ENCODE assay signal across 9 cellular contexts in genomic region chr1:83583351-83584014, GRCh38.
DNase-seq lines count a peak whose midpoint lies in the region; ATAC-seq, FAIRE-seq and TF ChIP-seq lines count a peak whose summit lies in the region.
"Had no signal": no experiment of that assay in that cellular context is flagged by ENCODE, and none has a peak within 500 bp of the region (broad histone marks: within the 10 kb centered on the region; RNA-seq: fewer than 3 reads in every experiment).

No MANE protein-coding gene starts in this region.

- TF ChIP-seq CTCF in OCI-LY1 (IDR thresholded peaks at IDR 0.05; ENCODE audit: low read length) (peak; percentile 23; the same call in 1 of the 2 replicates), H1 (IDR thresholded peaks at IDR 0.05; ENCODE audit: control extremely low read depth in 1 of 3, insufficient read depth in 1 of 3, low read depth in 1 of 3, low read length in 3 of 3) (peak; percentile 28 to 36 (median 32))

- H4K8ac ChIP-seq in H1 (ENCODE audit: extremely low read depth, insufficient read depth, low read length), result no peak overlapping the region

- H3K4me1 ChIP-seq in OCI-LY1 (ENCODE audit: insufficient read depth, low read length, severe bottlenecking) (no peaks in the 10 kb centered on the region), H1 (replicated peaks in 1 of 4; ENCODE audit: control insufficient read depth in 3 of 4, insufficient read depth in 4 of 4, low read length in 3 of 4) (no peaks in the 10 kb centered on the region; a peak in 1 of 7 replicates)

- TF ChIP-seq POLR2A in H1 (IDR thresholded peaks at IDR 0.05; ENCODE audit: control extremely low read depth in 1 of 2, low read depth in 2 of 2, low read length in 2 of 2), result no peak
- TF ChIP-seq POLR2A in GM12892 (IDR thresholded peaks at IDR 0.05; ENCODE audit: low read depth, low read length), result no peak

- H3K27me3 ChIP-seq in OCI-LY1 (ENCODE audit: insufficient read depth, low read length) (no peaks in the 10 kb centered on the region), H1 (replicated peaks in 1 of 4; ENCODE audit: control insufficient read depth in 3 of 4, extremely low read depth in 1 of 4, insufficient read depth in 3 of 4, low read length in 3 of 4) (no peaks in the 10 kb centered on the region)

- no peak overlapping the region for H3K23ac ChIP-seq in H1 (ENCODE audit: insufficient read length)

- peaks cover 2 to 6% of the 10 kb centered on the region in 2 donors for H3K9me3 Mint-ChIP-seq in stimulated activated naive CD8-positive, alpha-beta T cell treated with anti-CD3 and anti-CD28 coated beads, Interleukin-15, amount 100 ng/mL, for 72 hours

- H2BK20ac ChIP-seq in H1 (ENCODE audit: low read length), result no peak overlapping the region

- H2AFZ ChIP-seq in OCI-LY1 (ENCODE audit: low read length) (no peak overlapping the region), H1 (ENCODE audit: low read length) (no peak overlapping the region)

- H3K18ac ChIP-seq in H1 (ENCODE audit: extremely low read depth, low read length), result no peak overlapping the region

- H2BK12ac ChIP-seq in H1 (ENCODE audit: low read depth, low read length), result no peak overlapping the region

- H3K23me2 ChIP-seq in H1 (ENCODE audit: low read depth, low read length), result no peaks in the 10 kb centered on the region

- no peak overlapping the region for H3K4ac ChIP-seq in H1 (replicated peaks; ENCODE audit: insufficient read length, low read depth, low read length)

- CTCF ChIA-PET in H1 (lab: Charles Lee; ENCODE audit: partially characterized antibody), result interaction anchor here (0.6 to 1.2 kb wide), 2 partner anchors 9 to 296 kb away, joined by 3 read pairs; no protein-coding TSS in a partner anchor

- H3K36me3 ChIP-seq in OCI-LY1 (ENCODE audit: insufficient read depth, low read length), result no peaks in the 10 kb centered on the region
- H3K36me3 ChIP-seq in H1 (ENCODE audit: control insufficient read depth in 2 of 4, insufficient read depth in 4 of 4, low read length in 3 of 4), result no peaks in the 10 kb centered on the region

- no peaks in the 10 kb centered on the region for H3K27me3 Mint-ChIP-seq in stimulated activated naive CD8-positive, alpha-beta T cell treated with anti-CD3 and anti-CD28 coated beads, Interleukin-15, amount 100 ng/mL, for 72 hours
- H3K27me3 Mint-ChIP-seq: activated naive CD8-positive, alpha-beta T cell treated with anti-CD3 and anti-CD28 coated beads, Interleukin-2, amount 10 ng/mL, durations not matched to agents 7 days and 5 days had no signal

- H4K20me1 ChIP-seq in OCI-LY1 (ENCODE audit: insufficient read depth, low read length) (no peaks in the 10 kb centered on the region), H1 (replicated peaks in 1 of 2; ENCODE audit: control insufficient read depth in 1 of 2, insufficient read depth in 2 of 2, low read length in 2 of 2) (no peaks in the 10 kb centered on the region)

- H4K5ac ChIP-seq in H1 (ENCODE audit: insufficient read length, low read depth, low read length), result no peak overlapping the region

- no peak overlapping the region for H2AK5ac ChIP-seq in H1 (ENCODE audit: low read depth, low read length)

- no peak overlapping the region for H3K14ac ChIP-seq in H1 (ENCODE audit: insufficient read length)

- H3K79me2 ChIP-seq in OCI-LY1 (ENCODE audit: insufficient read depth, low read length) (no peaks in the 10 kb centered on the region), H1 (ENCODE audit: control insufficient read depth in 1 of 2, insufficient read depth in 2 of 2, low read length in 2 of 2) (no peaks in the 10 kb centered on the region)

- H3K4me3 ChIP-seq in OCI-LY1 (ENCODE audit: low read depth, low read length, poor library complexity, severe bottlenecking) (no peak overlapping the region), H1 (ENCODE audit: extremely low read depth in 1 of 4, insufficient read depth in 2 of 4, low read depth in 3 of 4, low read length in 4 of 4) (no peak overlapping the region)

- TF ChIP-seq EP300 in H1 (IDR thresholded peaks at IDR 0.05; ENCODE audit: borderline replicate concordance in 1 of 2, low read depth in 2 of 2, low read length in 2 of 2), result no peak

- POLR2A ChIA-PET in H1 (lab: Charles Lee; ENCODE audit: partially characterized antibody), result no interaction called here

- peak; percentile 72 to 78 for TF ChIP-seq RAD21 in H1 (IDR thresholded peaks at IDR 0.05 in 1 of 2, conservative IDR thresholded peaks at IDR 0.05 in 1 of 2; ENCODE audit: low read depth in 2 of 2, low read length in 2 of 2)

- 82% methylated on average over 3 of the region's 4 CpGs; no CpG with 5 or more reads in 1 of the 2 experiments for WGBS in H1 (ENCODE audit: extremely low coverage in 1 of 2, insufficient coverage in 1 of 2, insufficient read length in 1 of 2, insufficient replicate concordance in 2 of 2, low coverage in 1 of 2, low lambda C conversion rate in 2 of 2, missing lambda C conversion rate in 1 of 2), 2 experiments

- no peak overlapping the region for H2BK5ac ChIP-seq in H1 (ENCODE audit: low read depth, low read length)

- H3K27ac ChIP-seq in OCI-LY1 (ENCODE audit: low read depth, low read length, poor library complexity, severe bottlenecking) (no peak overlapping the region), H1 (ENCODE audit: low read depth, low read length) (no peak overlapping the region)

- peaks cover 5% of the 10 kb centered on the region for H3K4me1 Mint-ChIP-seq in stimulated activated naive CD8-positive, alpha-beta T cell treated with anti-CD3 and anti-CD28 coated beads, Interleukin-15, amount 100 ng/mL, for 72 hours
- H3K4me1 Mint-ChIP-seq: activated naive CD8-positive, alpha-beta T cell treated with anti-CD3 and anti-CD28 coated beads, Interleukin-2, amount 10 ng/mL, durations not matched to agents 7 days and 5 days had no signal

- ATAC-seq in stimulated activated naive CD8-positive, alpha-beta T cell treated with anti-CD3 and anti-CD28 coated beads, Interleukin-15, amount 100 ng/mL, for 72 hours, result peak; percentile 43
- no peak for ATAC-seq in stimulated activated naive CD8-positive, alpha-beta T cell treated with anti-CD3 and anti-CD28 coated beads, Interleukin-15, Interleukin-2, amounts not matched to agents 100 U/mL and 50 U/mL, for 24 hours
- ATAC-seq in GM19395 (IDR thresholded peaks at IDR 0.05; ENCODE audit: unreplicated experiment), result no peak
- no peak for ATAC-seq in HG03135 (IDR thresholded peaks at IDR 0.05; ENCODE audit: unreplicated experiment)

- H3F3A ChIP-seq in OCI-LY1 (ENCODE audit: insufficient read depth, low read length), result no peaks in the 10 kb centered on the region

- H3K4me2 ChIP-seq in OCI-LY1 (ENCODE audit: low read length), result no peak overlapping the region
- H3K4me2 ChIP-seq in H1 (ENCODE audit: insufficient read depth in 1 of 2, low read depth in 2 of 2, low read length in 2 of 2), result no peak overlapping the region

- no peak overlapping the region for H2BK120ac ChIP-seq in H1 (replicated peaks; ENCODE audit: low read depth, low read length)

- H3K9ac ChIP-seq in OCI-LY1 (ENCODE audit: low read length) (no peak overlapping the region), H1 (replicated peaks in 1 of 4; ENCODE audit: extremely low read depth in 1 of 4, low read depth in 3 of 4, low read length in 3 of 4) (no peak overlapping the region)

- H3K27ac Mint-ChIP-seq in stimulated activated naive CD8-positive, alpha-beta T cell treated with anti-CD3 and anti-CD28 coated beads, Interleukin-15, amount 100 ng/mL, for 72 hours, result peak overlapping the region in 1 of 2 donors; percentile 48
- H3K27ac Mint-ChIP-seq: activated naive CD8-positive, alpha-beta T cell treated with anti-CD3 and anti-CD28 coated beads, Interleukin-2, amount 10 ng/mL, durations not matched to agents 7 days and 5 days had no signal

- no peaks in the 10 kb centered on the region for H3K9me2 ChIP-seq in OCI-LY1 (ENCODE audit: low read depth, low read length)

- no peak overlapping the region for H3K4me3 Mint-ChIP-seq in stimulated activated naive CD8-positive, alpha-beta T cell treated with anti-CD3 and anti-CD28 coated beads, Interleukin-15, amount 100 ng/mL, for 72 hours
- H3K4me3 Mint-ChIP-seq: activated naive CD8-positive, alpha-beta T cell treated with anti-CD3 and anti-CD28 coated beads, Interleukin-2, amount 10 ng/mL, durations not matched to agents 7 days and 5 days had no signal

- no peak overlapping the region for H4K91ac ChIP-seq in H1 (replicated peaks; ENCODE audit: insufficient read length, low read length)

- FAIRE-seq in H1 (lab: Jason Lieb, UNC) (no peak), GM12892 (lab: Jason Lieb, UNC) (no peak)

- H3K79me1 ChIP-seq in H1 (ENCODE audit: low read depth, low read length), result no peaks in the 10 kb centered on the region

- DNase-seq in stimulated activated naive CD8-positive, alpha-beta T cell treated with anti-CD3 and anti-CD28 coated beads, Interleukin-15, amount 100 ng/mL, for 72 hours, result no peak
- DNase-seq in stimulated activated naive CD8-positive, alpha-beta T cell treated with anti-CD3 and anti-CD28 coated beads, Interleukin-15, Interleukin-2, amounts not matched to agents 100 U/mL and 50 U/mL, for 24 hours, result no peak
- no peak for DNase-seq in H1 (ENCODE audit: low read depth in 1 of 2, low spot score in 2 of 2)
- DNase-seq in iPS-NIHi7 (ENCODE audit: extremely low spot score), result no peak
- no peak for DNase-seq in GM12892 (ENCODE audit: insufficient read length)
- DNase-seq: activated naive CD8-positive, alpha-beta T cell treated with anti-CD3 and anti-CD28 coated beads, Interleukin-2, amount 10 ng/mL, durations not matched to agents 7 days and 5 days had no signal

- no peak overlapping the region for H2BK15ac ChIP-seq in H1 (ENCODE audit: low read length)

- H3K56ac ChIP-seq in H1 (replicated peaks; ENCODE audit: insufficient read length, low read depth, low read length), result no peak overlapping the region

- 0 out of 2 replicates have a peak, but pooled peaks cover 4% of the 10 kb centered on the region for H3K9me3 ChIP-seq in OCI-LY1 (ENCODE audit: low read length)
- peaks cover 6 to 12% of the 10 kb centered on the region in 2 experiments; a peak in 1 of 4 replicates for H3K9me3 ChIP-seq in H1 (ENCODE audit: insufficient read depth in 2 of 2, low read depth in 1 of 2, low read length in 1 of 2)

TF ChIP-seq in H1, 55 proteins besides CTCF, POLR2A, EP300 and RAD21 (continues in another document):
- no peak for TF ChIP-seq MAX (IDR thresholded peaks at IDR 0.05)
- no peak for TF ChIP-seq CREB1 (IDR thresholded peaks at IDR 0.05)
- no peak for TF ChIP-seq RNF2 (IDR thresholded peaks at IDR 0.05; ENCODE audit: borderline replicate concordance, low read depth, low read length, missing control alignments, poor library complexity, severe bottlenecking)
- no peak for TF ChIP-seq BRCA1 (IDR thresholded peaks at IDR 0.05; ENCODE audit: low read depth, low read length)
- TF ChIP-seq JUN (IDR thresholded peaks at IDR 0.05; ENCODE audit: low read depth, low read length), result no peak
- no peak for TF ChIP-seq SP4 (IDR thresholded peaks at IDR 0.05; ENCODE audit: low read length)
- no peak for TF ChIP-seq KDM4A (IDR thresholded peaks at IDR 0.05; ENCODE audit: low read depth, low read length, severe bottlenecking)
- TF ChIP-seq CEBPB (IDR thresholded peaks at IDR 0.05; ENCODE audit: low read depth, low read length), result no peak
- no peak for TF ChIP-seq TBP (IDR thresholded peaks at IDR 0.05; ENCODE audit: low read depth, low read length)
